Comparison of ENCODE assay signal across 22 cellular contexts in genomic region chr2:112891333-112891950, GRCh38. TPM values are rescaled to one million over a fixed set of nuclear protein-coding genes. Genes with fewer than 3 reads are reported as not detected.
DNase-seq lines count a peak whose midpoint lies in the region; ATAC-seq and TF ChIP-seq lines count a peak whose summit lies in the region.
"Had no signal": no experiment of that assay in that cellular context is flagged by ENCODE, and none has a peak within 500 bp of the region (broad histone marks: within the 10 kb centered on the region; RNA-seq: fewer than 3 reads in every experiment).

No MANE protein-coding gene starts in this region.

- no TSS peak for BruUV-seq in PC-9 (replicated peaks; lab: Mats Ljungman, UMichigan)

- H3K27me3 ChIP-seq in PC-9 (ENCODE audit: insufficient read depth, low read depth) = no peaks in the 10 kb centered on the region
- no peaks in the 10 kb centered on the region for H3K27me3 ChIP-seq in foreskin keratinocyte
- H3K27me3 ChIP-seq: Peyer's patch, tibial artery had no signal

- POLR2A ChIA-PET in PC-9 (lab: Charles Lee; ENCODE audit: unreplicated experiment) = interaction anchor here (0.6 kb wide), 1 partner anchor 37 kb away, joined by 8 read pairs; no protein-coding TSS in a partner anchor

- DNase-seq in HK-2 (ENCODE audit: unreplicated experiment) = peak; percentile 37
- DNase-seq in PC-9 = peak; percentile 88 to 95
- peak; percentile 98 to 99 for DNase-seq in foreskin keratinocyte
- DNase-seq in renal cortical epithelial cell (ENCODE audit: low read depth) = peak; percentile 61
- DNase-seq in coronary artery (ENCODE audit: low spot score) = no peak
- no peak for DNase-seq in activated CD4-positive, CD25-positive, alpha-beta regulatory T cell (lab: John Stamatoyannopoulos, UW)
- DNase-seq: glutamatergic neuron; GOT3; naive B cell; NCI-H1092; Peyer's patch; stimulated activated CD8-positive, alpha-beta memory T cell treated with anti-CD3 and anti-CD28 coated beads, Interleukin-4, amount 100 ng/mL, for 48 hours; tibial artery had no signal

- TF ChIP-seq CTCF in PC-9 (conservative IDR thresholded peaks at IDR 0.05) (0 out of 2 replicates have a peak, but pooled peaks have one; percentile 11), foreskin keratinocyte (conservative IDR thresholded peaks at IDR 0.05) (peak; percentile 40), coronary artery (IDR thresholded peaks at IDR 0.05) (no peak)

- peaks cover 17% of the 10 kb centered on the region for H3K4me1 ChIP-seq in PC-9 (replicated peaks; ENCODE audit: insufficient read depth)
- H3K4me1 ChIP-seq in foreskin keratinocyte = peaks cover 14% of the 10 kb centered on the region
- H3K4me1 ChIP-seq: Peyer's patch, tibial artery had no signal

- no peaks in the 10 kb centered on the region for H3K79me2 ChIP-seq in PC-9 (ENCODE audit: low read depth)

- no peaks in the 10 kb centered on the region for H3K36me3 ChIP-seq in PC-9 (ENCODE audit: low read depth)
- H3K36me3 ChIP-seq: Peyer's patch, tibial artery had no signal

- peaks cover 18% of the 10 kb centered on the region for H3F3A ChIP-seq in PC-9 (ENCODE audit: insufficient read depth, low read depth)

- no peaks in the 10 kb centered on the region for H3K9me3 ChIP-seq in PC-9 (ENCODE audit: insufficient read depth, low read depth)
- H3K9me3 ChIP-seq: Peyer's patch, tibial artery had no signal

- intact Hi-C loops in PC-9 (cut with micrococcal nuclease; ENCODE audit: unreplicated experiment) = loop anchor here (1.0 to 2.0 kb wide), 4 partner anchors 45 to 187 kb away; partner anchors contain the start of gene CKAP2L

- H3K9me2 ChIP-seq in PC-9 (ENCODE audit: insufficient read depth) = no peaks in the 10 kb centered on the region

- H3K4me2 ChIP-seq in PC-9 = peak overlapping the region; percentile 3

- H4K20me1 ChIP-seq in PC-9 (ENCODE audit: insufficient read depth) = no peaks in the 10 kb centered on the region

- CTCF ChIA-PET in PC-9 (lab: Charles Lee) = interaction anchor here (1.1 kb wide), 1 partner anchor 50 kb away, joined by 5 read pairs; no protein-coding TSS in a partner anchor

- H3K27ac ChIP-seq in PC-9 = peak overlapping the region; percentile 95
- peak overlapping the region; percentile 94 for H3K27ac ChIP-seq in foreskin keratinocyte
- H3K27ac ChIP-seq in coronary artery = no peak overlapping the region
- H3K27ac ChIP-seq: Peyer's patch, tibial artery had no signal

- ATAC-seq in foreskin keratinocyte (peak; percentile 98), GM18517 (IDR thresholded peaks at IDR 0.05; ENCODE audit: unreplicated experiment) (no peak), GM21528 (IDR thresholded peaks at IDR 0.05; ENCODE audit: low FRiP score, unreplicated experiment) (no peak)
- ATAC-seq: activated CD4-positive, CD25-positive, alpha-beta regulatory T cell treated with anti-CD3 and anti-CD28 coated beads, Interleukin-2, amount 50 U/mL, for 24 hours; activated naive CD4-positive, alpha-beta T cell treated with anti-CD3 and anti-CD28 coated beads, Interleukin-2, amount 50 U/mL, for 72 hours had no signal

- no peak overlapping the region for H2AFZ ChIP-seq in PC-9

- H3K4me3 ChIP-seq in PC-9 (no peak overlapping the region), coronary artery (no peak overlapping the region)
- H3K4me3 ChIP-seq: Peyer's patch, tibial artery had no signal

RNA-seq across cellular contexts. Expression of gene IL37, which starts 19.5 kb away (rescaled TPM):
- total RNA-seq in PC-9 (2021) (1.0 and 1.7 TPM in 2 replicates), foreskin keratinocyte (0.21 and 0.44 TPM in 2 replicates), renal cortical epithelial cell (not detected in 2 replicates)
- 0.43 and 0.57 TPM in 2 replicates for polyA plus RNA-seq in foreskin keratinocyte
- total RNA-seq: cardiac septum, G401, Peyer's patch, pulmonary artery endothelial cell had no signal
- polyA plus RNA-seq: BJ had no signal

RNA-seq across cellular contexts. Expression of gene IL1B, which starts 54.9 kb away (rescaled TPM):
- total RNA-seq in PC-9 (2021) (1.4 TPM in 2 replicates), foreskin keratinocyte (84.8 and 98.9 TPM in 2 replicates), renal cortical epithelial cell (0.35 and 4.5 TPM in 2 replicates)
- polyA plus RNA-seq in foreskin keratinocyte = 69.6 and 88.5 TPM in 2 replicates
- total RNA-seq: G401; pulmonary artery endothelial cell; T-helper 1 cell treated with Interleukin-12 subunit alpha and Interleukin-12 subunit beta and Interleukin-4 antibody, amounts not matched to agents 30 ng/mL and 1 ng/mL, for 36 hours had no signal

Comparison
In these comparisons a context has a peak if more than half of its experiments do, and no peak if none do; other contexts are left out.
1. DNase-seq: peak in HK-2 (single experiment), PC-9 (2 of 2), foreskin keratinocyte (2 of 2) and renal cortical epithelial cell (single experiment); none in coronary artery (single experiment) and activated CD4-positive, CD25-positive, alpha-beta regulatory T cell (0 of 4).
2. H3K27ac ChIP-seq: peak in PC-9 (single experiment) and foreskin keratinocyte (single experiment); none in coronary artery (0 of 2).
3. RNA of gene IL1B, which starts 54.9 kb away (total RNA-seq): 84.8 to 98.9 TPM in foreskin keratinocyte; 1.4 TPM in PC-9 and 0.35 to 4.5 TPM in renal cortical epithelial cell; every median in the first group is over 10 times any median in the second.